In the genomic region with DNA sequence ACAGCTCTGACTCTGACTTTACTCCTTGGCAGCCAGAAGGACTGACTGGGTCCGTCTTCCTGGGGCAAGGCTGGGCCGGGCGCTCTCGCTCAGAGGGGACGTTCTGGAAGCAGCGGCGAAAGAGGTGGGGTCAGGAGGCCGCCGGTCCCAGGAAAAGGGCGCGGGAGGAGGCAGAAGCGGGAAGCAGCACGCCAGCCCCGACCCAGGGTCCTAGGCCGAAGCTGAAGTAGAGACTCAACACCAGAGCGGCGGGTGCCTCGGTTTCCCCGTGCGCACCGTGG, we compare ENCODE assay signal across 8 cellular contexts. TPM values are rescaled to one million over a fixed set of nuclear protein-coding genes. Genes with fewer than 3 reads are reported as not detected.
DNase-seq lines count a peak whose midpoint lies in the region; ATAC-seq and TF ChIP-seq lines count a peak whose summit lies in the region.

No MANE protein-coding gene starts in this region.

- H3K4me3 ChIP-seq in fibroblast of villous mesenchyme (ENCODE audit: low read depth, low read length): peak overlapping the region; percentile 87

- peaks cover 0 to 7% of the 10 kb centered on the region in 2 donors for H3K27me3 Mint-ChIP-seq in T-cell

- DNase-seq in ELR (ENCODE audit: low read depth) (peak; percentile 57), T-cell (no peak), fibroblast of villous mesenchyme (ENCODE audit: low read depth) (no peak), posterior vena cava (ENCODE audit: low spot score) (peak; percentile 85), dermis blood vessel endothelial cell (no peak), NCI-H1694 treated with DMSO at 0.1 percent for 48 hours (lab: John Stamatoyannopoulos, UW) (no peak), hippocampal formation (lab: John Stamatoyannopoulos, UW) (no peak)

- H3K9me3 Mint-ChIP-seq in T-cell: no peaks in the 10 kb centered on the region

- ATAC-seq in T-cell (replicated peaks in 1 of 4): no peak
- ATAC-seq in HG02885 (IDR thresholded peaks at IDR 0.05; ENCODE audit: poor library complexity, unreplicated experiment): no peak

- intact Hi-C loops in posterior vena cava (cut with DNase I): loop anchor here (5.0 to 10.0 kb wide), 4 partner anchors 45 to 150 kb away; no protein-coding TSS in a partner anchor

- no peak for TF ChIP-seq CTCF in fibroblast of villous mesenchyme (IDR thresholded peaks at IDR 0.05; ENCODE audit: insufficient read depth, low read depth, low read length)

- CTCF ChIA-PET in T-cell (lab: Charles Lee): interaction anchor here in 1 of 2 donors (1.2 kb wide), 1 partner anchor 165 kb away, joined by 3 read pairs; no protein-coding TSS in a partner anchor

- H3K4me1 Mint-ChIP-seq in T-cell: peaks cover 21 to 36% (median 27%) of the 10 kb centered on the region in 3 donors

- no peak overlapping the region for H3K27ac Mint-ChIP-seq in T-cell

- POLR2A ChIA-PET in T-cell (lab: Charles Lee): no interaction called here

- peak overlapping the region; percentile 78 to 92 (median 86) for H3K4me3 Mint-ChIP-seq in T-cell

- H3K36me3 Mint-ChIP-seq in T-cell: no peaks in the 10 kb centered on the region

RNA-seq across cellular contexts. Expression of a gene that starts 1.5 kb away (rescaled TPM):
- total RNA-seq in T-cell (1 to 10 TPM; 1.2 to 1.5 (median 1.3) TPM), fibroblast of villous mesenchyme (16.8 and 19.9 TPM in 2 replicates), posterior vena cava (10 to 100 TPM; 18.7 to 23.0 TPM), dermis blood vessel endothelial cell (32.8 and 33.4 TPM in 2 replicates)

Comparison
In these comparisons a context has a peak if more than half of its experiments do, and no peak if none do; other contexts are left out.
1. DNase-seq: peak in ELR (single experiment) and posterior vena cava (single experiment); none in T-cell (0 of 34), fibroblast of villous mesenchyme (single experiment), dermis blood vessel endothelial cell (single experiment), NCI-H1694 treated with DMSO at 0.1 percent for 48 hours (single experiment) and hippocampal formation (0 of 2).